Comparison of ENCODE assay signal across 28 cellular contexts in the genomic region with DNA sequence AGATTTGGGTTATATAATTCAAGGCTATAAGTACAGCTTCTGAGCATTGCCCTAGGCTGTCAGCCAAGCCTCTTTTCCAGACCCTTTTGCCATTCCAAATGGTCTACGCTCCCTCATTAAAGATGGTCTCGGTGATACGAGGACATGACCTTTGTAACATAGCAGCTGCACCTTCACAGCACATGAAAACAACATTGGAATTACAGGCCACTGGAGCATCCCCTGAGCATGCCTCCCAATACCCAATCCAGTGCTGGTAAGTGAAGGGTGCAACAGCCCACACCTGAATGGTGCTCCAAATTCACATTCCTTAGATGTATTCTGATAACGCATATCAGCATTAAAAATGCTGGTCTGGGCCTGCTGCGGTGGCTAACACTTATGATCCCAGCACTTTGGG.
"Had no signal": no experiment of that assay in that cellular context is flagged by ENCODE, and none has a peak within 500 bp of the region (broad histone marks: within the 10 kb centered on the region; RNA-seq: fewer than 3 reads in every experiment).

No MANE protein-coding gene starts in this region.

- H3K27me3 ChIP-seq: ascending aorta, breast epithelium had no signal

- DNase-seq: activated CD4-positive, alpha-beta T cell treated with anti-CD3 and anti-CD28 coated beads for 4 hours; activated CD4-positive, alpha-beta T cell treated with anti-CD3 and anti-CD28 coated beads, Interleukin-2, amount 50 U/mL, for 1 hour; activated CD4-positive, CD25-positive, alpha-beta regulatory T cell treated with anti-CD3 and anti-CD28 coated beads, Interleukin-2, amount 50 U/mL, for 72 hours; activated naive CD4-positive, alpha-beta T cell; activated naive CD4-positive, alpha-beta T cell treated with anti-CD3 and anti-CD28 coated beads, Interleukin-2, amount 50 U/mL, for 16 hours; activated naive CD8-positive, alpha-beta T cell treated with anti-CD3 and anti-CD28 coated beads for 36 hours; activated T-cell treated with anti-CD3 and anti-CD28 coated beads, Interleukin-2, amount 50 U/mL, for 1 hour; amniotic stem cell; cerebellar nuclear complex; KG1; NCI-H1092 treated with DMSO at 0.1 percent for 48 hours; NCI-H1417; NCI-H146; NCI-H187; NCI-H2029 treated with DMSO at 0.1 percent for 48 hours; NCI-H2107; NCI-H2171; NCI-H226; NCI-H446 treated with DMSO at 0.1 percent for 48 hours; NCI-H69; NCI-H82; NK-92 treated with Interleukin-12 subunit alpha and Interleukin-12 subunit beta, amount 100 ng/mL, for 24 hours; Right ventricle myocardium superior had no signal

- H3K27ac ChIP-seq: ascending aorta, breast epithelium, RWPE1 had no signal

- H3K27ac Mint-ChIP-seq: activated CD4-positive, alpha-beta memory T cell treated with anti-CD3 and anti-CD28 coated beads for 36 hours; activated naive CD8-positive, alpha-beta T cell treated with anti-CD3 and anti-CD28 coated beads for 36 hours; activated T-cell treated with anti-CD3 and anti-CD28 coated beads, Interleukin-2, amount 50 U/mL, for 72 hours had no signal

- H3K9me3 ChIP-seq: ascending aorta, breast epithelium had no signal

- H3K4me3 ChIP-seq: ascending aorta, breast epithelium had no signal

- H3K36me3 ChIP-seq: ascending aorta, breast epithelium had no signal

- H3K4me3 Mint-ChIP-seq: activated CD4-positive, alpha-beta memory T cell treated with anti-CD3 and anti-CD28 coated beads for 36 hours; activated naive CD8-positive, alpha-beta T cell treated with anti-CD3 and anti-CD28 coated beads for 36 hours had no signal

- H3K36me3 Mint-ChIP-seq: activated CD4-positive, alpha-beta memory T cell treated with anti-CD3 and anti-CD28 coated beads for 36 hours; activated naive CD8-positive, alpha-beta T cell treated with anti-CD3 and anti-CD28 coated beads for 36 hours had no signal

- H3K4me1 ChIP-seq: ascending aorta, breast epithelium had no signal
